ENCODE assay signal across 24 cellular contexts in genomic region chr1:28905921-28906666, GRCh38. TPM values are rescaled to one million over a fixed set of nuclear protein-coding genes. Genes with fewer than 3 reads are reported as not detected.
A peak's percentile ranks its signal among the peaks of the same experiment; 100 is the strongest.
DNase-seq lines count a peak whose midpoint lies in the region; ATAC-seq, FAIRE-seq and TF ChIP-seq lines count a peak whose summit lies in the region.
"Had no signal": no experiment of that assay in that cellular context is flagged by ENCODE, and none has a peak within 500 bp of the region (broad histone marks: within the 10 kb centered on the region; RNA-seq: fewer than 3 reads in every experiment).

No MANE protein-coding gene starts in this region.

- FAIRE-seq in K562 (lab: Jason Lieb, UNC): no peak
- FAIRE-seq: G401.6, GM18507, H1, HTR-8/SVneo had no signal

- no peak overlapping the region for H3K4me2 ChIP-seq in K562 (ENCODE audit: insufficient read depth, low read length)
- H3K4me2 ChIP-seq: BLaER1 treated with 17β-estradiol and CSF1 and Interleukin-3, amounts not matched to agents 10 nM and 100 nM had no signal

- in situ Hi-C loops in K562 (cut with MboI): no loop called here

- intact Hi-C loops in K562 (cut with micrococcal nuclease) (no loop called here), posterior vena cava (cut with DNase I) (no loop called here), lower lobe of right lung (cut with DNase I) (no loop called here)
- intact Hi-C loops in activated T-helper 1 cell treated with anti-CD3 and anti-CD28 coated beads, Interleukin-12 subunit alpha, Interleukin-12 subunit beta, Interleukin-2, Interleukin-4 antibody, amounts not matched to agents 30 ng/mL and 10 ng/mL and 1 ng/mL, durations not matched to agents 14 hours and 24 hours and 36 hours (cut with micrococcal nuclease): no loop called here

- H3K4me1 ChIP-seq in K562 (replicated peaks in 1 of 2; ENCODE audit: control insufficient read depth in 2 of 2, insufficient read depth in 2 of 2, low read length in 2 of 2) (peaks cover 22 to 32% of the 10 kb centered on the region in 2 experiments), lower lobe of right lung (no peaks in the 10 kb centered on the region)
- H3K4me1 ChIP-seq: Caco-2, Peyer's patch, SJSA1 had no signal

- TF ChIP-seq EP300 in K562 (IDR thresholded peaks at IDR 0.05; ENCODE audit: low read length): no peak

- no peak overlapping the region for H2AFZ ChIP-seq in K562 (ENCODE audit: low read depth, low read length)

- peaks cover 3% of the 10 kb centered on the region for H3K9me3 Mint-ChIP-seq in activated T-cell treated with anti-CD3 and anti-CD28 coated beads, Interleukin-2, amount 50 U/mL, for 24 hours
- no peaks in the 10 kb centered on the region for H3K9me3 Mint-ChIP-seq in IgD-negative memory B cell
- peaks cover 3% of the 10 kb centered on the region for H3K9me3 Mint-ChIP-seq in activated T-helper 1 cell treated with anti-CD3 and anti-CD28 coated beads, Interleukin-12 subunit alpha, Interleukin-12 subunit beta, Interleukin-2, Interleukin-4 antibody, amounts not matched to agents 30 ng/mL and 10 ng/mL and 1 ng/mL, durations not matched to agents 14 hours and 24 hours and 36 hours

- peaks cover 34% of the 10 kb centered on the region for H4K20me1 ChIP-seq in K562 (replicated peaks; ENCODE audit: control insufficient read depth, insufficient read depth, low read length)

- no TSS peak for BruUV-seq in K562 (replicated peaks; lab: Mats Ljungman, UMichigan)

- H3K9me3 ChIP-seq in K562 (replicated peaks; ENCODE audit: control insufficient read depth, insufficient read depth, low read depth, low read length): no peaks in the 10 kb centered on the region
- H3K9me3 ChIP-seq in lower lobe of right lung: no peaks in the 10 kb centered on the region
- H3K9me3 ChIP-seq: Caco-2, SJSA1 had no signal

- H3K27ac ChIP-seq in K562 (ENCODE audit: extremely low read depth, low read depth, low read length): peak overlapping the region; percentile 57; the same call in 2 of the 3 replicates
- no peak overlapping the region for H3K27ac ChIP-seq in lower lobe of right lung
- H3K27ac ChIP-seq: BLaER1 treated with 17β-estradiol and CSF1 and Interleukin-3, amounts not matched to agents 10 nM and 100 nM; Peyer's patch; SJSA1 had no signal

- TF ChIP-seq RAD21 in K562 (CRISPR knock-in tag; conservative IDR thresholded peaks at IDR 0.05 in 1 of 2, IDR thresholded peaks at IDR 0.05 in 1 of 2): no peak

- H3K27me3 ChIP-seq in K562 (ENCODE audit: control insufficient read depth in 2 of 2, insufficient read depth in 2 of 2, low read length in 2 of 2): no peaks in the 10 kb centered on the region
- no peaks in the 10 kb centered on the region for H3K27me3 ChIP-seq in lower lobe of right lung (ENCODE audit: low read depth)
- H3K27me3 ChIP-seq: BLaER1 treated with 17β-estradiol and CSF1 and Interleukin-3, amounts not matched to agents 10 nM and 100 nM; Peyer's patch; SJSA1 had no signal

- H3K79me2 ChIP-seq in K562 (ENCODE audit: control insufficient read depth, insufficient read depth, low read length): peaks cover 90% of the 10 kb centered on the region

- ATAC-seq in K562 (peak; percentile 4; the same call in 1 of the 3 replicates), lower lobe of right lung (no peak), GM19328 (IDR thresholded peaks at IDR 0.05; ENCODE audit: unreplicated experiment) (no peak)
- ATAC-seq: HCT116 had no signal

- H3K4me3 Mint-ChIP-seq in activated T-cell treated with anti-CD3 and anti-CD28 coated beads, Interleukin-2, amount 50 U/mL, for 24 hours: no peak overlapping the region
- peak overlapping the region in 1 of 4 donors; percentile 65 for H3K4me3 Mint-ChIP-seq in IgD-negative memory B cell
- no peak overlapping the region for H3K4me3 Mint-ChIP-seq in activated T-helper 1 cell treated with anti-CD3 and anti-CD28 coated beads, Interleukin-12 subunit alpha, Interleukin-12 subunit beta, Interleukin-2, Interleukin-4 antibody, amounts not matched to agents 30 ng/mL and 10 ng/mL and 1 ng/mL, durations not matched to agents 14 hours and 24 hours and 36 hours
- H3K4me3 Mint-ChIP-seq: CD4-positive, alpha-beta memory T cell had no signal

- no peaks in the 10 kb centered on the region for H3K9me1 ChIP-seq in K562 (ENCODE audit: control insufficient read depth, insufficient read depth, low read length)

- H3K4me3 ChIP-seq in K562 (no peak overlapping the region), lower lobe of right lung (no peak overlapping the region)
- H3K4me3 ChIP-seq: BLaER1 treated with 17β-estradiol and CSF1 and Interleukin-3, amounts not matched to agents 10 nM and 100 nM; Peyer's patch; SJSA1 had no signal

- H3K36me3 ChIP-seq in K562 (ENCODE audit: control insufficient read depth, insufficient read depth, low read length): peaks cover 26% of the 10 kb centered on the region
- no peaks in the 10 kb centered on the region for H3K36me3 ChIP-seq in lower lobe of right lung
- H3K36me3 ChIP-seq: Peyer's patch, SJSA1 had no signal

- H3K27me3 Mint-ChIP-seq in activated T-cell treated with anti-CD3 and anti-CD28 coated beads, Interleukin-2, amount 50 U/mL, for 24 hours: no peaks in the 10 kb centered on the region
- H3K27me3 Mint-ChIP-seq in IgD-negative memory B cell: no peaks in the 10 kb centered on the region
- no peaks in the 10 kb centered on the region for H3K27me3 Mint-ChIP-seq in activated T-helper 1 cell treated with anti-CD3 and anti-CD28 coated beads, Interleukin-12 subunit alpha, Interleukin-12 subunit beta, Interleukin-2, Interleukin-4 antibody, amounts not matched to agents 30 ng/mL and 10 ng/mL and 1 ng/mL, durations not matched to agents 14 hours and 24 hours and 36 hours (ENCODE audit: insufficient read depth)
- H3K27me3 Mint-ChIP-seq: CD4-positive, alpha-beta memory T cell had no signal

- peak overlapping the region; percentile 32 for H3K27ac Mint-ChIP-seq in activated T-cell treated with anti-CD3 and anti-CD28 coated beads, Interleukin-2, amount 50 U/mL, for 24 hours
- H3K27ac Mint-ChIP-seq in IgD-negative memory B cell: peak overlapping the region in 2 of 3 donors; percentile 67
- no peak overlapping the region for H3K27ac Mint-ChIP-seq in activated T-helper 1 cell treated with anti-CD3 and anti-CD28 coated beads, Interleukin-12 subunit alpha, Interleukin-12 subunit beta, Interleukin-2, Interleukin-4 antibody, amounts not matched to agents 30 ng/mL and 10 ng/mL and 1 ng/mL, durations not matched to agents 14 hours and 24 hours and 36 hours

- peak; percentile 12 for DNase-seq in activated T-cell treated with anti-CD3 and anti-CD28 coated beads, Interleukin-2, amount 50 U/mL, for 24 hours
- no peak for DNase-seq in activated T-cell treated with anti-CD3 and anti-CD28 coated beads, Interleukin-2, amount 50 U/mL, for 48 hours
- DNase-seq in K562 (ENCODE audit: extremely low read depth in 1 of 4, low spot score in 3 of 4): peak in 1 of 4 experiments; percentile 17
- peak; percentile 9 for DNase-seq in posterior vena cava (ENCODE audit: low spot score)
- no peak for DNase-seq in lower lobe of right lung
- no peak for DNase-seq in activated T-helper 1 cell treated with anti-CD3 and anti-CD28 coated beads, Interleukin-12 subunit alpha, Interleukin-12 subunit beta, Interleukin-2, Interleukin-4 antibody, amounts not matched to agents 30 ng/mL and 10 ng/mL and 1 ng/mL, durations not matched to agents 14 hours and 24 hours and 36 hours (ENCODE audit: low spot score)
- DNase-seq: 8988T; Caco-2; CD4-positive, alpha-beta memory T cell; DMS153; NCI-H1105; NCI-H2029 treated with DMSO at 0.1 percent for 48 hours; NCI-H446 treated with DMSO at 0.1 percent for 48 hours; NCI-H69; Peyer's patch had no signal

- H3K36me3 Mint-ChIP-seq in activated T-cell treated with anti-CD3 and anti-CD28 coated beads, Interleukin-2, amount 50 U/mL, for 24 hours (ENCODE audit: low read depth): peaks cover 15% of the 10 kb centered on the region
- H3K36me3 Mint-ChIP-seq in IgD-negative memory B cell: peaks cover 6% of the 10 kb centered on the region
- H3K36me3 Mint-ChIP-seq in activated T-helper 1 cell treated with anti-CD3 and anti-CD28 coated beads, Interleukin-12 subunit alpha, Interleukin-12 subunit beta, Interleukin-2, Interleukin-4 antibody, amounts not matched to agents 30 ng/mL and 10 ng/mL and 1 ng/mL, durations not matched to agents 14 hours and 24 hours and 36 hours (ENCODE audit: low read depth): peaks cover 17% of the 10 kb centered on the region

- H3K9ac ChIP-seq in K562 (ENCODE audit: insufficient read depth in 1 of 2, low read depth in 2 of 2, low read length in 2 of 2): peak overlapping the region in 1 of 2 experiments; percentile 33; a peak in 1 of 4 replicates
- H3K9ac ChIP-seq: BLaER1 treated with 17β-estradiol and CSF1 and Interleukin-3, amounts not matched to agents 10 nM and 100 nM had no signal

- 88% methylated on average over 8 of the region's 8 CpGs for WGBS in K562 (ENCODE audit: insufficient coverage, low coverage, missing lambda C conversion rate)

- TF ChIP-seq CTCF in K562 (IDR thresholded peaks at IDR 0.05 in 2 of 3, conservative IDR thresholded peaks at IDR 0.05 in 1 of 3; ENCODE audit: insufficient read depth in 2 of 3, low read depth in 1 of 3, low read length in 3 of 3) (no peak), lower lobe of right lung (IDR thresholded peaks at IDR 0.05) (no peak)

- CTCF ChIA-PET in K562 (lab: Yijun Ruan, JAX; ENCODE audit: low intra/inter-chr PET ratio): no interaction called here

- POLR2A ChIA-PET in K562 (lab: Yijun Ruan, JAX): no interaction called here

- no peak for TF ChIP-seq POLR2A in K562 (conservative IDR thresholded peaks at IDR 0.05)

- H3K4me1 Mint-ChIP-seq in activated T-cell treated with anti-CD3 and anti-CD28 coated beads, Interleukin-2, amount 50 U/mL, for 24 hours (ENCODE audit: low read depth): peaks cover 5% of the 10 kb centered on the region
- peaks cover 11 to 15% (median 12%) of the 10 kb centered on the region in 3 donors for H3K4me1 Mint-ChIP-seq in IgD-negative memory B cell
- H3K4me1 Mint-ChIP-seq in activated T-helper 1 cell treated with anti-CD3 and anti-CD28 coated beads, Interleukin-12 subunit alpha, Interleukin-12 subunit beta, Interleukin-2, Interleukin-4 antibody, amounts not matched to agents 30 ng/mL and 10 ng/mL and 1 ng/mL, durations not matched to agents 14 hours and 24 hours and 36 hours (ENCODE audit: low read depth): peaks cover 5% of the 10 kb centered on the region

RNA-seq across cellular contexts. Expression of gene EPB41, which starts 8.3 kb away (rescaled TPM):
- polyA plus RNA-seq in IgD-negative memory B cell (78.9 TPM), K562 (2011; rRNA removed) (185 and 213 TPM in 2 replicates), K562 (2014; fragmentation: Illumina TruSeq; extraction: Trizol) (150 and 201 TPM in 2 replicates), K562 (2014; fragmentation: Nextera tagmentation; extraction: Ambion mirVana) (1 to 10 TPM; 3.7 to 7.0 TPM), K562 (2014; rRNA removed) (105 and 123 TPM in 2 replicates)
- total RNA-seq in K562 (2011; cell fraction: chromatin; rRNA removed; ENCODE audit: low replicate concordance): 277 and 637 TPM in 2 replicates
- total RNA-seq in K562 (2011; cell fraction: nucleolus; rRNA removed): 152 and 208 TPM in 2 replicates
- 354 and 569 TPM in 2 replicates for total RNA-seq in K562 (2011; cell fraction: nucleoplasm; rRNA removed)
- total RNA-seq in K562 (2014; rRNA removed) (141 and 146 TPM in 2 replicates), K562 (2014; rRNA removed; fragmentation: Illumina TruSeq; extraction: Trizol) (169 and 175 TPM in 2 replicates), K562 (2015; rRNA removed; fragmentation: Illumina TruSeq; extraction: Trizol) (186 and 188 TPM in 2 replicates), K562 (2021) (141 and 147 TPM in 2 replicates), posterior vena cava (10 to 100 TPM; 16.6 to 21.7 TPM), lower lobe of right lung (58.6 TPM)
- 72.3 and 123 TPM in 2 replicates for polyA plus RNA-seq in K562 (2011; cell fraction: cytosol; rRNA removed)
- 68.9 and 82.0 TPM in 2 replicates for polyA plus RNA-seq in K562 (2011; cell fraction: nucleus; rRNA removed)
- polyA plus RNA-seq in K562 (2012): 89.0 and 98.6 TPM in 2 replicates
- polyA minus RNA-seq in K562 (2011; rRNA and poly(A)+ RNA removed): 313 and 341 TPM in 2 replicates
- polyA minus RNA-seq in K562 (2011; cell fraction: cytosol; rRNA and poly(A)+ RNA removed): 113 and 123 TPM in 2 replicates
- polyA minus RNA-seq in K562 (2011; cell fraction: nucleus; rRNA and poly(A)+ RNA removed): 54.0 and 104 TPM in 2 replicates
- 70.0 and 74.9 TPM in 2 replicates for total RNA-seq in activated T-helper 1 cell treated with anti-CD3 and anti-CD28 coated beads, Interleukin-12 subunit alpha, Interleukin-12 subunit beta, Interleukin-2, Interleukin-4 antibody, amounts not matched to agents 30 ng/mL and 10 ng/mL and 1 ng/mL, durations not matched to agents 14 hours and 24 hours and 36 hours

Comparison
In these comparisons a context has a peak if more than half of its experiments do, and no peak if none do; other contexts are left out.
1. DNase-seq: peak in activated T-cell treated with anti-CD3 and anti-CD28 coated beads, Interleukin-2, amount 50 U/mL, for 24 hours (single experiment) and posterior vena cava (single experiment); none in activated T-cell treated with anti-CD3 and anti-CD28 coated beads, Interleukin-2, amount 50 U/mL, for 48 hours (0 of 2), lower lobe of right lung (single experiment) and activated T-helper 1 cell treated with anti-CD3 and anti-CD28 coated beads, Interleukin-12 subunit alpha, Interleukin-12 subunit beta, Interleukin-2, Interleukin-4 antibody, amounts not matched to agents 30 ng/mL and 10 ng/mL and 1 ng/mL, durations not matched to agents 14 hours and 24 hours and 36 hours (single experiment).